Comparison of ENCODE assay signal across 1 cellular context in the genomic region with DNA sequence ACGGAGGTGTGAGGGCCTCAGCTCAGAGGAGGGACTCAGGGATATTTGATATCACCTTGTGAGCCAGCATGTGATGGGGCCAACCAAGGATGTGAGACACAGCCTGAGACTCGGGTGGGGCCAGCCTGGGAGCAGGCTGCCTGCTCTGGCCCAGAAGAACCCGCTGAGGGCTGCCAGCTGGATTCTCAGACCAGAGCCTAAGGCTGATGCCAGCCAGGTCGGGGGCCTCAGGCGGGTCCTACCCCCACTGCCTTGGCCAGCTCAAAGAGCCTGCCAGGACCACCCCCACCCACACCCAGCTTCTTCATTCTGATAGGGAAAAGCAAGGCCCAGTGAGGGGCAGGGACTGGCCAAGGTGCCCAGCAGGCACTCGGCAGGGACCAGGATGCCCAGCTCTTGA.
TF ChIP-seq lines count a peak whose summit lies in the region.

No MANE protein-coding gene starts in this region.

TF ChIP-seq in HepG2, 621 proteins besides CTCF, POLR2A, EP300 and RAD21:
- no peak for TF ChIP-seq ZNF367 (CRISPR knock-in tag; IDR thresholded peaks at IDR 0.05; ENCODE audit: borderline replicate concordance)
- TF ChIP-seq RCOR2 (CRISPR knock-in tag; IDR thresholded peaks at IDR 0.05): no peak
TF ChIP-seq in HepG2: peak in this region for 0.
